16 cellular contexts compared by ENCODE assay signal in the genomic region with DNA sequence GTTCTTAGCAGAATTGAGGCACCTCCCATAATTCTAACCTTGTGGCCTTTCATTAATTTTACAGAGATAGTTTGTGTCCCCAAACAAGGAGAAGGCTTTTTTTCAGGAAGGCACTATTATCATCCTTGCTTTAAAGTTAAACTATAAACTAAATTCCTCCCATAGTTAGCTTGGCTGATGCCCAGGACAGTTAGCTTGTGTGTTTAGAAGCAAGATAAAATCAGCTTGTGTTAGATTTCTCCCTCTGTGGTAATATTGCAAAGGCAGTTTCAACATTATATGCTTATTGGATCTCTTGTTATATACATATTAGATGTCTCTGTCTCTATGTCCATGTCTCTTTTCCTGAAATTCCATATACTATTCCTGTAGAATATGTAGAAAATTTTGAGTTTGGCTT.
A peak's percentile ranks its signal among the peaks of the same experiment; 100 is the strongest.
DNase-seq lines count a peak whose midpoint lies in the region; TF ChIP-seq lines count a peak whose summit lies in the region.
"Had no signal": no experiment of that assay in that cellular context is flagged by ENCODE, and none has a peak within 500 bp of the region (broad histone marks: within the 10 kb centered on the region; RNA-seq: fewer than 3 reads in every experiment).

No MANE protein-coding gene starts in this region.

- H3K4me3 Mint-ChIP-seq in activated naive CD4-positive, alpha-beta T cell treated with anti-CD3 and anti-CD28 coated beads for 36 hours = no peak overlapping the region
- H3K4me3 Mint-ChIP-seq in CD14-positive monocyte (no peak overlapping the region), progenitor cell of endocrine pancreas (ENCODE audit: low read depth) (no peak overlapping the region)

- H3K4me3 ChIP-seq in cardiac fibroblast (replicated peaks in 1 of 2; ENCODE audit: low read depth in 2 of 2, low read length in 2 of 2) (no peak overlapping the region), fibroblast of villous mesenchyme (ENCODE audit: low read depth, low read length) (no peak overlapping the region)
- H3K4me3 ChIP-seq: BLaER1 treated with 17β-estradiol and CSF1 and Interleukin-3, amounts not matched to agents 10 nM and 100 nM had no signal

- H3K4me1 Mint-ChIP-seq in activated naive CD4-positive, alpha-beta T cell treated with anti-CD3 and anti-CD28 coated beads for 36 hours (ENCODE audit: low read depth) = no peaks in the 10 kb centered on the region
- no peaks in the 10 kb centered on the region for H3K4me1 Mint-ChIP-seq in CD14-positive monocyte
- no peaks in the 10 kb centered on the region for H3K4me1 Mint-ChIP-seq in progenitor cell of endocrine pancreas (ENCODE audit: low read depth)

- DNase-seq in M059J (ENCODE audit: low read depth) (peak; percentile 60), cardiac fibroblast (ENCODE audit: low read depth in 2 of 2) (peak; percentile 38 to 39), fibroblast of villous mesenchyme (ENCODE audit: low read depth) (peak; percentile 66), CD14-positive monocyte (ENCODE audit: low spot score) (no peak), NCI-H1417 treated with DMSO at 0.1 percent for 48 hours (lab: John Stamatoyannopoulos, UW) (no peak), progenitor cell of endocrine pancreas (ENCODE audit: low spot score, unreplicated experiment) (no peak)
- DNase-seq in activated naive CD4-positive, alpha-beta T cell treated with anti-CD3 and anti-CD28 coated beads for 36 hours = no peak
- DNase-seq: DMS 273 treated with DMSO at 0.1 percent for 48 hours; Kasumi-1; MV-4-11; NCI-H1436 treated with DMSO at 0.1 percent for 48 hours; NCI-H345; NCI-H69; NK-92 treated with Interleukin-12 subunit alpha and Interleukin-12 subunit beta, amount 100 ng/mL, for 24 hours; SHP77 had no signal

- H3K36me3 Mint-ChIP-seq in activated naive CD4-positive, alpha-beta T cell treated with anti-CD3 and anti-CD28 coated beads for 36 hours (ENCODE audit: low read depth) = peaks cover 3% of the 10 kb centered on the region
- H3K36me3 Mint-ChIP-seq in CD14-positive monocyte = no peaks in the 10 kb centered on the region
- H3K36me3 Mint-ChIP-seq in progenitor cell of endocrine pancreas (ENCODE audit: insufficient read depth) = peaks cover 5% of the 10 kb centered on the region

- H3K27ac Mint-ChIP-seq in activated naive CD4-positive, alpha-beta T cell treated with anti-CD3 and anti-CD28 coated beads for 36 hours = no peak overlapping the region
- H3K27ac Mint-ChIP-seq in CD14-positive monocyte (no peak overlapping the region), progenitor cell of endocrine pancreas (no peak overlapping the region)

- peaks cover 14% of the 10 kb centered on the region for H3K9me3 Mint-ChIP-seq in activated naive CD4-positive, alpha-beta T cell treated with anti-CD3 and anti-CD28 coated beads for 36 hours
- H3K9me3 Mint-ChIP-seq in CD14-positive monocyte = peaks cover 4 to 15% (median 13%) of the 10 kb centered on the region in 7 donors
- peaks cover 30% of the 10 kb centered on the region for H3K9me3 Mint-ChIP-seq in progenitor cell of endocrine pancreas (ENCODE audit: low read depth)

- TF ChIP-seq CTCF in cardiac fibroblast (IDR thresholded peaks at IDR 0.05; ENCODE audit: low read depth, low read length) = no peak
- TF ChIP-seq CTCF in fibroblast of villous mesenchyme (IDR thresholded peaks at IDR 0.05; ENCODE audit: insufficient read depth, low read depth, low read length) = no peak
- TF ChIP-seq CTCF in CD14-positive monocyte (IDR thresholded peaks at IDR 0.05) = no peak
- no peak for TF ChIP-seq CTCF in progenitor cell of endocrine pancreas (IDR thresholded peaks at IDR 0.05; ENCODE audit: unreplicated experiment)

- peaks cover 11% of the 10 kb centered on the region for H3K27me3 Mint-ChIP-seq in activated naive CD4-positive, alpha-beta T cell treated with anti-CD3 and anti-CD28 coated beads for 36 hours (ENCODE audit: low read depth)
- H3K27me3 Mint-ChIP-seq in CD14-positive monocyte (ENCODE audit: low read depth in 3 of 3) (peaks cover 0 to 2% (median 0%) of the 10 kb centered on the region in 3 donors), progenitor cell of endocrine pancreas (no peaks in the 10 kb centered on the region)

- intact Hi-C loops in activated naive CD4-positive, alpha-beta T cell treated with anti-CD3 and anti-CD28 coated beads for 36 hours (cut with micrococcal nuclease) = no loop called here
- intact Hi-C loops in CD14-positive monocyte (cut with micrococcal nuclease) = no loop called here

- CTCF ChIA-PET in activated naive CD4-positive, alpha-beta T cell treated with anti-CD3 and anti-CD28 coated beads for 36 hours (lab: Charles Lee) = no interaction called here

Comparison
In these comparisons a context has a peak if more than half of its experiments do, and no peak if none do; other contexts are left out.
1. DNase-seq: peak in M059J (single experiment), cardiac fibroblast (2 of 2) and fibroblast of villous mesenchyme (single experiment); none in activated naive CD4-positive, alpha-beta T cell treated with anti-CD3 and anti-CD28 coated beads for 36 hours (single experiment), CD14-positive monocyte (single experiment), NCI-H1417 treated with DMSO at 0.1 percent for 48 hours (single experiment) and progenitor cell of endocrine pancreas (single experiment).